In the genomic region with DNA sequence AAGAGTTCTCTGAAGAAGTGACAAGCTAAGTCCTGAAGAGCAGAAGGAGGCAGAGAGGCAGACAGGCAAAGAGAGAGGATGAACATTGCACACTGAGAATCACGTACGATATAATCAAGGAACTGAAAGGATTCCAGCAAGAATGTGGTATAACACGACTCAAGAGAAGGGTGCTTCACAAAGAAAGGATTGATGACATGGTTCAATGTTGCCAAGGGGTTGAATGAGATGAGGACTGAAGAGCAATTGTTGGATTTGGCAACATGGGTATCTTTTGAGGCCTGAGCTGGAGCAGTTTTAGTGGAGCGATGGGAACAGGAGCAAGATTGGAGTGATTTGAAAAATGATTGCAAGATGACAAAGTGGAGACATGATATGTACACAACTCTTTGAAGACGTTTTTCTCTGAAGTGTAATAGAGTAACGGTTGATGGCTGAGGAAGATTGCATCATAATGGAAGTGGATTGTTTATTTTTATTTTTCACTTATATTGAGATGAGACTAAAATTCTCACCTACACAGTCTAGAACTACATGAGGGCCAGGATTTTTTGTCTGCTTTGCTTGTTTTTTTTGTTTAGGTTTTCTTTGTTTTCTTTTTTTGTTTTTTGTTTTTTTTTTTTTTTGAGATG, we compare ENCODE assay signal across 19 cellular contexts.
DNase-seq lines count a peak whose midpoint lies in the region; ATAC-seq and TF ChIP-seq lines count a peak whose summit lies in the region.
"Had no signal": no experiment of that assay in that cellular context is flagged by ENCODE, and none has a peak within 500 bp of the region (broad histone marks: within the 10 kb centered on the region; RNA-seq: fewer than 3 reads in every experiment).

No MANE protein-coding gene starts in this region.

- no peaks in the 10 kb centered on the region for H3K79me2 ChIP-seq in mammary epithelial cell (ENCODE audit: insufficient read depth, low read length)

- no peaks in the 10 kb centered on the region for H3K27me3 Mint-ChIP-seq in MCF 10A (ENCODE audit: insufficient read depth, unreplicated experiment)
- H3K27me3 Mint-ChIP-seq: B cell; CD4-positive, CD25-positive, alpha-beta regulatory T cell had no signal

- WGBS in mammary epithelial cell (ENCODE audit: low coverage, missing lambda C conversion rate): 27% methylated on average over 6 of the region's 6 CpGs

- DNase-seq in mammary epithelial cell (no peak), MCF 10A (ENCODE audit: unreplicated experiment) (no peak), RPMI7951 (ENCODE audit: low read depth) (peak; percentile 22), foreskin melanocyte (peak; percentile 81), DMS53 treated with DMSO at 0.1 percent for 48 hours (lab: John Stamatoyannopoulos, UW; ENCODE audit: unreplicated experiment) (no peak), NK-92 (lab: John Stamatoyannopoulos, UW; ENCODE audit: unreplicated experiment) (no peak)
- DNase-seq: CD4-positive, CD25-positive, alpha-beta regulatory T cell; CD8-positive, alpha-beta T cell; DMS 273 treated with DMSO at 0.1 percent for 48 hours; DMS79 treated with DMSO at 0.1 percent for 48 hours; GF-D8; GOT3; H7; HCEC 1CT had no signal

- no peaks in the 10 kb centered on the region for H3K36me3 Mint-ChIP-seq in MCF 10A (ENCODE audit: insufficient read depth, unreplicated experiment)
- H3K36me3 Mint-ChIP-seq: CD4-positive, CD25-positive, alpha-beta regulatory T cell; CD8-positive, alpha-beta T cell had no signal

- H3K36me3 ChIP-seq in mammary epithelial cell (ENCODE audit: insufficient read depth, low read length): no peaks in the 10 kb centered on the region
- H3K36me3 ChIP-seq: BLaER1 had no signal

- POLR2A ChIA-PET in MCF 10A (lab: Yijun Ruan, JAX): interaction anchor here (0.6 to 0.7 kb wide), 2 partner anchors 478 to 931 kb away, joined by 3 read pairs; no protein-coding TSS in a partner anchor

- H3K4me3 Mint-ChIP-seq in MCF 10A (ENCODE audit: unreplicated experiment): no peak overlapping the region
- H3K4me3 Mint-ChIP-seq: B cell; CD4-positive, CD25-positive, alpha-beta regulatory T cell; CD8-positive, alpha-beta T cell had no signal

- no peaks in the 10 kb centered on the region for H3K27me3 ChIP-seq in mammary epithelial cell (ENCODE audit: insufficient read depth, low read length)
- H3K27me3 ChIP-seq: BLaER1 had no signal

- no peak overlapping the region for H3K27ac Mint-ChIP-seq in MCF 10A (ENCODE audit: low read depth, unreplicated experiment)
- H3K27ac Mint-ChIP-seq: B cell; CD4-positive, CD25-positive, alpha-beta regulatory T cell; CD8-positive, alpha-beta T cell had no signal

- peaks cover 7% of the 10 kb centered on the region for H3K4me1 ChIP-seq in mammary epithelial cell (ENCODE audit: insufficient read depth, low read length)

- H3K4me2 ChIP-seq in mammary epithelial cell (ENCODE audit: insufficient read depth, low read depth, low read length): no peak overlapping the region
- H3K4me2 ChIP-seq: BLaER1 had no signal

- CTCF ChIA-PET in mammary epithelial cell (lab: Charles Lee; ENCODE audit: low non-redundant PET): no interaction called here
- CTCF ChIA-PET in MCF 10A (lab: Yijun Ruan, JAX): interaction anchor here (0.6 kb wide), 1 partner anchor 411 kb away, joined by 4 read pairs; no protein-coding TSS in a partner anchor

- intact Hi-C loops in mammary epithelial cell (cut with micrococcal nuclease) (no loop called here), MCF 10A (cut with micrococcal nuclease) (no loop called here)

- peak overlapping the region; percentile 5 for H2AFZ ChIP-seq in mammary epithelial cell (ENCODE audit: low read depth, low read length)

- BruUV-seq in mammary epithelial cell (replicated peaks; lab: Mats Ljungman, UMichigan) (no TSS peak), MCF 10A (replicated peaks; lab: Mats Ljungman, UMichigan) (no TSS peak)

- dilution Hi-C loops in mammary epithelial cell (cut with HindIII; ENCODE audit: low sequenced_read_pairs): no loop called here

- no peak for TF ChIP-seq CTCF in mammary epithelial cell (conservative IDR thresholded peaks at IDR 0.05 in 1 of 2, IDR thresholded peaks at IDR 0.05 in 1 of 2; ENCODE audit: extremely low read depth in 1 of 2, insufficient read depth in 1 of 2, low read depth in 1 of 2, low read length in 2 of 2)
- TF ChIP-seq CTCF in MCF 10A (IDR thresholded peaks at IDR 0.05; ENCODE audit: unreplicated experiment): no peak

- no peaks in the 10 kb centered on the region for H3K9me3 Mint-ChIP-seq in MCF 10A (ENCODE audit: unreplicated experiment)

- no peak overlapping the region for H3K4me3 ChIP-seq in mammary epithelial cell (replicated peaks in 1 of 3; ENCODE audit: insufficient read depth in 1 of 3, low read depth in 2 of 3, low read length in 3 of 3)
- H3K4me3 ChIP-seq: BLaER1 had no signal

- no peak for ATAC-seq in GM18502 (IDR thresholded peaks at IDR 0.05; ENCODE audit: poor library complexity, unreplicated experiment)
- ATAC-seq: CD8-positive, alpha-beta T cell had no signal

- peaks cover 26% of the 10 kb centered on the region for H3K4me1 Mint-ChIP-seq in MCF 10A (ENCODE audit: insufficient read depth, unreplicated experiment)
- H3K4me1 Mint-ChIP-seq: B cell; CD4-positive, CD25-positive, alpha-beta regulatory T cell had no signal

- no peaks in the 10 kb centered on the region for H4K20me1 ChIP-seq in mammary epithelial cell (ENCODE audit: insufficient read depth, low read length)
- H4K20me1 ChIP-seq: BLaER1 had no signal

- in situ Hi-C loops in mammary epithelial cell (cut with MboI; ENCODE audit: low sequenced_read_pairs in 2 of 2): no loop called here

- H3K27ac ChIP-seq in mammary epithelial cell (ENCODE audit: insufficient read depth, low read depth, low read length): no peak overlapping the region
- H3K27ac ChIP-seq: 22Rv1, BLaER1, C4-2B had no signal

- no peaks in the 10 kb centered on the region for H3K9me3 ChIP-seq in mammary epithelial cell (replicated peaks; ENCODE audit: insufficient read depth, low read length)
- H3K9me3 ChIP-seq: BLaER1 had no signal

- H3K9ac ChIP-seq in mammary epithelial cell (ENCODE audit: insufficient read depth, low read length): no peak overlapping the region
- H3K9ac ChIP-seq: BLaER1 had no signal

Comparison
In these comparisons a context has a peak if more than half of its experiments do, and no peak if none do; other contexts are left out.
1. DNase-seq: peak in RPMI7951 (single experiment) and foreskin melanocyte (single experiment); none in mammary epithelial cell (single experiment), MCF 10A (single experiment), DMS53 treated with DMSO at 0.1 percent for 48 hours (single experiment) and NK-92 (single experiment).